In the genomic region with DNA sequence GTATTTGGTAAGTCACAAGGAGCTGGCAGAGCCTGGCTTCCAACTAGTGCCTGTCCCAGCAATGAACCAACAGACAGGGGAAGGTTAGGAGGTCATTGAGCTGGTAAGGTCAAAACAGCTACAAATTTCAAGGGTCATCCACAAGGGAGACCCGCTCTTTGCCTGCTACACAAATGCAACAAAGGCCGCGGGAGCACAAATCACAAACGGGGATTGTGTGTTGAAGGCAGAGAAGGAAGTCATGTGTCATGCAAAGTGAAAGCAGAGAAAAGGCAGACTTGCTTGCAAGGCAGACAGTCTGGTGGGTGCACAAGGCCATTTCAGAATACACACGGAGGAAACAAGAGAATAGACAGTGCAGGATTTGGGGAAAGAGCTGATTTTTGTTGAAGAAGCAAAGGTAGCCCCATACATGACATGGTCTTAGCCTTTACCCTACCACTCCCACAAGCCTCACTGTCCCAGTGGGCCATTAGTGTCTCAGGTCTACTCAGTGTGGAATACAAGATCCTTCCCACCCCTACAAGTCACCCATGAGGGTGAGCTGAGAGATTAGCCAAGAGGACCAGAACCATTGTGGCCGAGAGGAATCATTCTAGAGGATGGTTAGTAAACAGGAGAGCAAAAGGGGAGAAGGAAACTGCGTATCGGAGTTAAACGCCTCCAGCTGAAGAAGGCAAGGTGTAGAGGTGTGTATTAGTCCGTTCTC, we compare ENCODE assay signal across 11 cellular contexts.
DNase-seq lines count a peak whose midpoint lies in the region; ATAC-seq lines count a peak whose summit lies in the region.
"Had no signal": no experiment of that assay in that cellular context is flagged by ENCODE, and none has a peak within 500 bp of the region (broad histone marks: within the 10 kb centered on the region; RNA-seq: fewer than 3 reads in every experiment).

No MANE protein-coding gene starts in this region.

- H3K4me3 ChIP-seq in BLaER1 (0 out of 2 replicates have a peak overlapping the region, but pooled peaks have one; percentile 20), muscle layer of duodenum (ENCODE audit: low read depth in 1 of 2, low read length in 2 of 2) (no peak overlapping the region)

- H3K9ac ChIP-seq in BLaER1 = no peak overlapping the region

- H3K27ac ChIP-seq in BLaER1 (peak overlapping the region; percentile 56), muscle layer of duodenum (ENCODE audit: low read length) (peak overlapping the region; percentile 24)

- peak; percentile 41 for DNase-seq in activated CD4-positive, CD25-positive, alpha-beta regulatory T cell treated with anti-CD3 and anti-CD28 coated beads, Interleukin-2, amount 50 U/mL, for 72 hours
- DNase-seq in activated naive CD4-positive, alpha-beta T cell treated with anti-CD3 and anti-CD28 coated beads, Interleukin-2, amount 50 U/mL, for 16 hours = peak; percentile 33
- DNase-seq in NCI-H1105 treated with DMSO at 0.1 percent for 48 hours (lab: John Stamatoyannopoulos, UW) (no peak), NCI-H1417 (lab: John Stamatoyannopoulos, UW) (no peak), DMS114 treated with DMSO at 0.1 percent for 48 hours (lab: John Stamatoyannopoulos, UW; ENCODE audit: unreplicated experiment) (no peak)
- DNase-seq: left cardiac atrium; NCI-H2227 treated with DMSO at 0.1 percent for 48 hours; stimulated activated naive B cell treated with anti-CD40 and anti-IgM and Interleukin-4, amounts not matched to agents 10 μg/mL and 1 μg/mL and 100 μg/mL, for 72 hours had no signal

- H4K20me1 ChIP-seq in BLaER1 = no peaks in the 10 kb centered on the region

- no peak for ATAC-seq in HG03135 (IDR thresholded peaks at IDR 0.05; ENCODE audit: unreplicated experiment)

- H3K4me1 ChIP-seq in BLaER1 (peaks cover 47% of the 10 kb centered on the region), muscle layer of duodenum (ENCODE audit: control insufficient read depth in 1 of 2, insufficient read depth in 2 of 2, low read length in 2 of 2) (no peaks in the 10 kb centered on the region)

- H3K27me3 ChIP-seq in BLaER1 = no peaks in the 10 kb centered on the region
- H3K27me3 ChIP-seq in muscle layer of duodenum (ENCODE audit: low read depth, low read length) = no peaks in the 10 kb centered on the region

- H3K36me3 ChIP-seq in BLaER1 (peaks cover 13% of the 10 kb centered on the region; the same call in 1 of the 2 replicates), muscle layer of duodenum (ENCODE audit: control insufficient read depth in 1 of 2, insufficient read depth in 2 of 2, low read length in 2 of 2) (no peaks in the 10 kb centered on the region)

- H3K4me2 ChIP-seq in BLaER1 = peak overlapping the region; percentile 50

- H3K9me3 ChIP-seq in BLaER1 (peaks cover 34% of the 10 kb centered on the region), muscle layer of duodenum (ENCODE audit: control insufficient read depth in 1 of 2, low read length in 2 of 2) (no peaks in the 10 kb centered on the region)

Comparison
In these comparisons a context has a peak if more than half of its experiments do, and no peak if none do; other contexts are left out.
1. DNase-seq: peak in activated CD4-positive, CD25-positive, alpha-beta regulatory T cell treated with anti-CD3 and anti-CD28 coated beads, Interleukin-2, amount 50 U/mL, for 72 hours (single experiment) and activated naive CD4-positive, alpha-beta T cell treated with anti-CD3 and anti-CD28 coated beads, Interleukin-2, amount 50 U/mL, for 16 hours (single experiment); none in NCI-H1105 treated with DMSO at 0.1 percent for 48 hours (single experiment), NCI-H1417 (0 of 3) and DMS114 treated with DMSO at 0.1 percent for 48 hours (single experiment).